ENCODE assay signal across 8 cellular contexts in genomic region chr4:39698424-39699009, GRCh38. TPM values are rescaled to one million over a fixed set of nuclear protein-coding genes. Genes with fewer than 3 reads are reported as not detected.
A peak's percentile ranks its signal among the peaks of the same experiment; 100 is the strongest.
DNase-seq lines count a peak whose midpoint lies in the region; ATAC-seq and FAIRE-seq lines count a peak whose summit lies in the region.

No MANE protein-coding gene starts in this region.

- peak overlapping the region; percentile 100 for H3K23ac ChIP-seq in neuronal stem cell (ENCODE audit: low read depth, low read length, poor library complexity)

- no peaks in the 10 kb centered on the region for H3K9me3 Mint-ChIP-seq in activated T-helper 1 cell treated with anti-CD3 and anti-CD28 coated beads, Interleukin-12 subunit alpha, Interleukin-12 subunit beta, Interleukin-2, Interleukin-4 antibody, amounts not matched to agents 30 ng/mL and 10 ng/mL and 1 ng/mL, durations not matched to agents 14 hours and 24 hours and 36 hours

- H3K4me3 ChIP-seq in neuronal stem cell (ENCODE audit: low read length in 2 of 2) = peak overlapping the region; percentile 70 to 91

- peak overlapping the region; percentile 89 for H2BK5ac ChIP-seq in neuronal stem cell (ENCODE audit: low read length)

- H2AK5ac ChIP-seq in neuronal stem cell (ENCODE audit: low read depth, low read length) = peak overlapping the region; percentile 94

- H3K9me3 ChIP-seq in neuronal stem cell (replicated peaks in 1 of 2; ENCODE audit: control insufficient read depth in 2 of 2, insufficient read depth in 1 of 2, low read depth in 1 of 2, low read length in 2 of 2) = no peaks in the 10 kb centered on the region

- no CpG with 5 or more reads among the region's 21 CpGs for WGBS in neuronal stem cell (ENCODE audit: extremely low coverage in 2 of 2, insufficient read length in 2 of 2, insufficient replicate concordance in 1 of 2), 2 donors

- H3K27ac ChIP-seq in neuronal stem cell (replicated peaks; ENCODE audit: low read length) = peak overlapping the region; percentile 98

- peak; percentile 20 for DNase-seq in NCI-H2171 treated with DMSO at 0.1 percent for 48 hours (lab: John Stamatoyannopoulos, UW)
- no peak for DNase-seq in NCI-H2171 (lab: John Stamatoyannopoulos, UW)
- peak; percentile 69 for DNase-seq in NCI-H146 treated with DMSO at 0.1 percent for 48 hours (lab: John Stamatoyannopoulos, UW; ENCODE audit: unreplicated experiment)
- DNase-seq in activated T-helper 1 cell treated with anti-CD3 and anti-CD28 coated beads, Interleukin-12 subunit alpha, Interleukin-12 subunit beta, Interleukin-2, Interleukin-4 antibody, amounts not matched to agents 30 ng/mL and 10 ng/mL and 1 ng/mL, durations not matched to agents 14 hours and 24 hours and 36 hours (ENCODE audit: low spot score) = no peak
- DNase-seq in germinal center (ENCODE audit: low spot score) = peak; percentile 47
- no peak for DNase-seq in neuronal stem cell (ENCODE audit: low spot score)
- DNase-seq in urothelium cell line (ENCODE audit: low spot score) = peak; percentile 53

- no peak overlapping the region for H2BK12ac ChIP-seq in neuronal stem cell (ENCODE audit: low read length)

- no peak for FAIRE-seq in urothelium cell line (lab: Jason Lieb, UNC)

- peak overlapping the region; percentile 48 for H3K4me2 ChIP-seq in neuronal stem cell (ENCODE audit: insufficient read depth, low read length, poor library complexity, severe bottlenecking)

- peak; percentile 19 for ATAC-seq in HG02588 (IDR thresholded peaks at IDR 0.05; ENCODE audit: unreplicated experiment)

- peak overlapping the region; percentile 97 for H3K27ac Mint-ChIP-seq in activated T-helper 1 cell treated with anti-CD3 and anti-CD28 coated beads, Interleukin-12 subunit alpha, Interleukin-12 subunit beta, Interleukin-2, Interleukin-4 antibody, amounts not matched to agents 30 ng/mL and 10 ng/mL and 1 ng/mL, durations not matched to agents 14 hours and 24 hours and 36 hours

- intact Hi-C loops in activated T-helper 1 cell treated with anti-CD3 and anti-CD28 coated beads, Interleukin-12 subunit alpha, Interleukin-12 subunit beta, Interleukin-2, Interleukin-4 antibody, amounts not matched to agents 30 ng/mL and 10 ng/mL and 1 ng/mL, durations not matched to agents 14 hours and 24 hours and 36 hours (cut with micrococcal nuclease) = loop anchor here (1.0 to 5.0 kb wide), 7 partner anchors 60 to 609 kb away; partner anchors contain the start of genes LIAS, RPL9, SMIM14 and WDR19

- peak overlapping the region; percentile 100 for H3K9ac ChIP-seq in neuronal stem cell (ENCODE audit: low read depth, low read length, poor library complexity)

- H3K4ac ChIP-seq in neuronal stem cell (ENCODE audit: low read length) = no peak overlapping the region

- H3K79me1 ChIP-seq in neuronal stem cell (ENCODE audit: low read depth, low read length) = peaks cover 2% of the 10 kb centered on the region

- peaks cover 9% of the 10 kb centered on the region for H3K36me3 Mint-ChIP-seq in activated T-helper 1 cell treated with anti-CD3 and anti-CD28 coated beads, Interleukin-12 subunit alpha, Interleukin-12 subunit beta, Interleukin-2, Interleukin-4 antibody, amounts not matched to agents 30 ng/mL and 10 ng/mL and 1 ng/mL, durations not matched to agents 14 hours and 24 hours and 36 hours (ENCODE audit: low read depth)

- H3K27me3 Mint-ChIP-seq in activated T-helper 1 cell treated with anti-CD3 and anti-CD28 coated beads, Interleukin-12 subunit alpha, Interleukin-12 subunit beta, Interleukin-2, Interleukin-4 antibody, amounts not matched to agents 30 ng/mL and 10 ng/mL and 1 ng/mL, durations not matched to agents 14 hours and 24 hours and 36 hours (ENCODE audit: insufficient read depth) = no peaks in the 10 kb centered on the region

- H3K4me1 Mint-ChIP-seq in activated T-helper 1 cell treated with anti-CD3 and anti-CD28 coated beads, Interleukin-12 subunit alpha, Interleukin-12 subunit beta, Interleukin-2, Interleukin-4 antibody, amounts not matched to agents 30 ng/mL and 10 ng/mL and 1 ng/mL, durations not matched to agents 14 hours and 24 hours and 36 hours (ENCODE audit: low read depth) = peaks cover 37% of the 10 kb centered on the region

- H3K27me3 ChIP-seq in neuronal stem cell (ENCODE audit: control insufficient read depth in 3 of 3, insufficient read depth in 3 of 3, low read depth in 1 of 3, low read length in 3 of 3) = no peaks in the 10 kb centered on the region

- peak overlapping the region; percentile 100 for H3K18ac ChIP-seq in neuronal stem cell (ENCODE audit: low read length)

- H4K91ac ChIP-seq in neuronal stem cell (ENCODE audit: low read depth, low read length, poor library complexity) = peak overlapping the region; percentile 96

- peaks cover 0 to 21% of the 10 kb centered on the region in 2 donors for H3K36me3 ChIP-seq in neuronal stem cell (replicated peaks in 1 of 2; ENCODE audit: control insufficient read depth in 2 of 2, insufficient read depth in 2 of 2, low read length in 2 of 2)

- peak overlapping the region; percentile 98 for H2AFZ ChIP-seq in neuronal stem cell (ENCODE audit: low read length)

- H3K4me3 Mint-ChIP-seq in activated T-helper 1 cell treated with anti-CD3 and anti-CD28 coated beads, Interleukin-12 subunit alpha, Interleukin-12 subunit beta, Interleukin-2, Interleukin-4 antibody, amounts not matched to agents 30 ng/mL and 10 ng/mL and 1 ng/mL, durations not matched to agents 14 hours and 24 hours and 36 hours = peak overlapping the region; percentile 97

- no peak overlapping the region for H4K8ac ChIP-seq in neuronal stem cell (ENCODE audit: low read depth, low read length)

- H3K14ac ChIP-seq in neuronal stem cell (ENCODE audit: low read length) = peak overlapping the region; percentile 98

- H3K4me1 ChIP-seq in neuronal stem cell (ENCODE audit: control insufficient read depth in 2 of 2, insufficient read depth in 1 of 2, low read depth in 1 of 2, low read length in 2 of 2) = peaks cover 4 to 16% of the 10 kb centered on the region in 2 donors

- H2BK120ac ChIP-seq in neuronal stem cell (ENCODE audit: low read depth, low read length) = peak overlapping the region; percentile 35

- peak overlapping the region; percentile 97 for H2BK15ac ChIP-seq in neuronal stem cell (ENCODE audit: low read length)

RNA-seq across cellular contexts. Expression of gene UBE2K, which starts 0.6 kb away (rescaled TPM):
- 92.2 and 96.4 TPM in 2 replicates for total RNA-seq in activated T-helper 1 cell treated with anti-CD3 and anti-CD28 coated beads, Interleukin-12 subunit alpha, Interleukin-12 subunit beta, Interleukin-2, Interleukin-4 antibody, amounts not matched to agents 30 ng/mL and 10 ng/mL and 1 ng/mL, durations not matched to agents 14 hours and 24 hours and 36 hours
- 83.2 TPM for polyA plus RNA-seq in neuronal stem cell (2013, experiment 1 of 2)
- 89.6 TPM for polyA plus RNA-seq in neuronal stem cell (2013, experiment 2 of 2)

RNA-seq across cellular contexts. Expression of gene SMIM14, which starts 59.9 kb away (rescaled TPM):
- 0.76 and 1.6 TPM in 2 replicates for total RNA-seq in activated T-helper 1 cell treated with anti-CD3 and anti-CD28 coated beads, Interleukin-12 subunit alpha, Interleukin-12 subunit beta, Interleukin-2, Interleukin-4 antibody, amounts not matched to agents 30 ng/mL and 10 ng/mL and 1 ng/mL, durations not matched to agents 14 hours and 24 hours and 36 hours
- polyA plus RNA-seq in neuronal stem cell (2013, experiment 1 of 2) = 20.1 TPM
- 19.9 TPM for polyA plus RNA-seq in neuronal stem cell (2013, experiment 2 of 2)

Comparison
In these comparisons a context has a peak if more than half of its experiments do, and no peak if none do; other contexts are left out.
1. DNase-seq: peak in NCI-H2171 treated with DMSO at 0.1 percent for 48 hours (single experiment), NCI-H146 treated with DMSO at 0.1 percent for 48 hours (single experiment), germinal center (single experiment) and urothelium cell line (single experiment); none in NCI-H2171 (single experiment), activated T-helper 1 cell treated with anti-CD3 and anti-CD28 coated beads, Interleukin-12 subunit alpha, Interleukin-12 subunit beta, Interleukin-2, Interleukin-4 antibody, amounts not matched to agents 30 ng/mL and 10 ng/mL and 1 ng/mL, durations not matched to agents 14 hours and 24 hours and 36 hours (single experiment) and neuronal stem cell (single experiment).